Comparison of ENCODE assay signal across 35 cellular contexts in genomic region chr17:6343191-6343590, GRCh38.
"Had no signal": no experiment of that assay in that cellular context is flagged by ENCODE, and none has a peak within 500 bp of the region (broad histone marks: within the 10 kb centered on the region; RNA-seq: fewer than 3 reads in every experiment).

No MANE protein-coding gene starts in this region.

- ATAC-seq: activated CD8-positive, alpha-beta T cell treated with anti-CD3 and anti-CD28 coated beads for 36 hours; activated naive CD4-positive, alpha-beta T cell treated with anti-CD3 and anti-CD28 coated beads, Interleukin-2, amount 50 U/mL, for 72 hours; activated T-cell treated with anti-CD3 and anti-CD28 coated beads, Interleukin-2, amount 50 U/mL, for 4 hours; activated T-cell treated with anti-CD3 and anti-CD28 coated beads, Interleukin-2, amount 50 U/mL, for 72 hours; activated T-helper 17 cell treated with anti-CD3 and anti-CD28 coated beads, Interleukin-2, amount 50 U/mL, for 72 hours; body of pancreas had no signal

- H3K27ac ChIP-seq: adrenal gland, body of pancreas, brain microvascular endothelial cell, breast epithelium, VCaP had no signal

- H3K27me3 Mint-ChIP-seq: activated B cell treated with CpG ODN at 0.5 μM for 24 hours had no signal

- H3K9me3 Mint-ChIP-seq: activated B cell treated with CpG ODN at 0.5 μM for 24 hours; activated CD4-positive, alpha-beta memory T cell treated with anti-CD3 and anti-CD28 coated beads for 36 hours; activated CD4-positive, alpha-beta T cell treated with anti-CD3 and anti-CD28 coated beads, Interleukin-2, amount 10 ng/mL, durations not matched to agents 24 days and 14 days; activated CD8-positive, alpha-beta T cell treated with anti-CD3 and anti-CD28 coated beads for 36 hours; activated naive CD4-positive, alpha-beta T cell treated with anti-CD3 and anti-CD28 coated beads for 36 hours; activated naive CD4-positive, alpha-beta T cell treated with anti-CD3 and anti-CD28 coated beads, Interleukin-2, amount 50 U/mL, for 72 hours; activated naive CD8-positive, alpha-beta T cell treated with anti-CD3 and anti-CD28 coated beads for 36 hours; activated T-cell treated with anti-CD3 and anti-CD28 coated beads, Interleukin-2, amount 50 U/mL, for 4 hours; activated T-cell treated with anti-CD3 and anti-CD28 coated beads, Interleukin-2, amount 50 U/mL, for 72 hours; activated T-helper 1 cell treated with anti-CD3 and anti-CD28 coated beads, Interleukin-12 subunit alpha, Interleukin-12 subunit beta, Interleukin-2, Interleukin-4 antibody, amounts not matched to agents 30 ng/mL and 10 ng/mL and 1 ng/mL, durations not matched to agents 14 hours and 24 hours and 36 hours; activated T-helper 17 cell treated with anti-CD3 and anti-CD28 coated beads, Interleukin-2, amount 50 U/mL, for 72 hours; T-helper 1 cell treated with Interleukin-12 subunit alpha and Interleukin-12 subunit beta and Interleukin-4 antibody, amounts not matched to agents 30 μg/mL and 1 μg/mL, for 36 hours; T-helper 2 cell treated with Interferon-gamma antibody and Interleukin-4, amounts not matched to agents 5 μg/mL and 100 μg/mL, for 36 hours had no signal

- H3K27me3 ChIP-seq: adrenal gland, body of pancreas, brain microvascular endothelial cell had no signal

- H3K9me3 ChIP-seq: adrenal gland, body of pancreas, breast epithelium had no signal

- H3K36me3 Mint-ChIP-seq: activated CD4-positive, alpha-beta memory T cell treated with anti-CD3 and anti-CD28 coated beads for 36 hours; activated naive CD4-positive, alpha-beta T cell treated with anti-CD3 and anti-CD28 coated beads, Interleukin-2, amount 50 U/mL, for 72 hours; activated naive CD8-positive, alpha-beta T cell treated with anti-CD3 and anti-CD28 coated beads for 36 hours had no signal

- H3K4me3 Mint-ChIP-seq: activated B cell treated with CpG ODN at 0.5 μM for 24 hours; activated CD4-positive, alpha-beta memory T cell treated with anti-CD3 and anti-CD28 coated beads for 36 hours; activated CD4-positive, alpha-beta T cell treated with anti-CD3 and anti-CD28 coated beads, Interleukin-2, amount 10 ng/mL, durations not matched to agents 24 days and 14 days; activated CD8-positive, alpha-beta T cell treated with anti-CD3 and anti-CD28 coated beads for 36 hours; activated naive CD4-positive, alpha-beta T cell treated with anti-CD3 and anti-CD28 coated beads for 36 hours; activated naive CD8-positive, alpha-beta T cell treated with anti-CD3 and anti-CD28 coated beads for 36 hours; activated T-cell treated with anti-CD3 and anti-CD28 coated beads, Interleukin-2, amount 50 U/mL, for 4 hours; activated T-cell treated with anti-CD3 and anti-CD28 coated beads, Interleukin-2, amount 50 U/mL, for 72 hours; activated T-helper 1 cell treated with anti-CD3 and anti-CD28 coated beads, Interleukin-12 subunit alpha, Interleukin-12 subunit beta, Interleukin-2, Interleukin-4 antibody, amounts not matched to agents 30 ng/mL and 10 ng/mL and 1 ng/mL, durations not matched to agents 14 hours and 24 hours and 36 hours; activated T-helper 17 cell treated with anti-CD3 and anti-CD28 coated beads, Interleukin-2, amount 50 U/mL, for 72 hours; T-helper 1 cell treated with Interleukin-12 subunit alpha and Interleukin-12 subunit beta and Interleukin-4 antibody, amounts not matched to agents 30 μg/mL and 1 μg/mL, for 36 hours; T-helper 2 cell treated with Interferon-gamma antibody and Interleukin-4, amounts not matched to agents 5 μg/mL and 100 μg/mL, for 36 hours had no signal

- H3K36me3 ChIP-seq: adrenal gland, brain microvascular endothelial cell, breast epithelium had no signal

- DNase-seq: activated B cell treated with CpG ODN at 0.5 μM for 24 hours; activated CD4-positive, alpha-beta memory T cell treated with anti-CD3 and anti-CD28 coated beads for 36 hours; activated CD4-positive, alpha-beta T cell treated with anti-CD3 and anti-CD28 coated beads for 4 hours; activated CD4-positive, alpha-beta T cell treated with anti-CD3 and anti-CD28 coated beads, Interleukin-2, amount 10 ng/mL, durations not matched to agents 24 days and 14 days; activated CD4-positive, alpha-beta T cell treated with anti-CD3 and anti-CD28 coated beads, Interleukin-2, amount 50 U/mL, for 1 hour; activated CD4-positive, alpha-beta T cell treated with anti-CD3 and anti-CD28 coated beads, Interleukin-2, amount 50 U/mL, for 4 hours; activated CD4-positive, CD25-positive, alpha-beta regulatory T cell treated with anti-CD3 and anti-CD28 coated beads, Interleukin-2, amount 50 U/mL, for 72 hours; activated CD8-positive, alpha-beta memory T cell treated with anti-CD3 and anti-CD28 coated beads, Interleukin-2, amount 50 U/mL, for 4 hours; activated CD8-positive, alpha-beta T cell treated with anti-CD3 and anti-CD28 coated beads for 36 hours; activated effector memory CD4-positive, alpha-beta T cell treated with anti-CD3 and anti-CD28 coated beads, Interleukin-2, amount 50 U/mL, for 16 hours; activated gamma-delta T cell treated with Interleukin-2 at 50 U/mL for 16 hours; activated naive CD4-positive, alpha-beta T cell; activated naive CD4-positive, alpha-beta T cell treated with anti-CD3 and anti-CD28 coated beads for 36 hours; activated naive CD4-positive, alpha-beta T cell treated with anti-CD3 and anti-CD28 coated beads, Interleukin-2, amount 50 U/mL, for 16 hours; activated naive CD8-positive, alpha-beta T cell treated with anti-CD3 and anti-CD28 coated beads for 36 hours; activated T-cell treated with anti-CD3 and anti-CD28 coated beads for 4 hours; activated T-cell treated with anti-CD3 and anti-CD28 coated beads, Interleukin-2, amount 50 U/mL, for 1 hour; activated T-cell treated with anti-CD3 and anti-CD28 coated beads, Interleukin-2, amount 50 U/mL, for 4 hours; activated T-cell treated with anti-CD3 and anti-CD28 coated beads, Interleukin-2, amount 50 U/mL, for 72 hours; adrenal gland; amniotic stem cell; aorta; body of pancreas; brain microvascular endothelial cell; central memory CD4-positive, alpha-beta T cell; T-helper 1 cell; T-helper 2 cell; T-helper 9 cell had no signal

- H3K4me1 ChIP-seq: adrenal gland, body of pancreas, breast epithelium had no signal

- H3K4me3 ChIP-seq: adrenal gland, body of pancreas, breast epithelium had no signal

- H3K27ac Mint-ChIP-seq: activated B cell treated with CpG ODN at 0.5 μM for 24 hours; activated CD4-positive, alpha-beta memory T cell treated with anti-CD3 and anti-CD28 coated beads for 36 hours; activated CD4-positive, alpha-beta T cell treated with anti-CD3 and anti-CD28 coated beads, Interleukin-2, amount 10 ng/mL, durations not matched to agents 24 days and 14 days; activated CD8-positive, alpha-beta T cell treated with anti-CD3 and anti-CD28 coated beads for 36 hours; activated naive CD4-positive, alpha-beta T cell treated with anti-CD3 and anti-CD28 coated beads for 36 hours; activated naive CD4-positive, alpha-beta T cell treated with anti-CD3 and anti-CD28 coated beads, Interleukin-2, amount 50 U/mL, for 72 hours; activated naive CD8-positive, alpha-beta T cell treated with anti-CD3 and anti-CD28 coated beads for 36 hours; activated T-cell treated with anti-CD3 and anti-CD28 coated beads, Interleukin-2, amount 50 U/mL, for 72 hours; activated T-helper 1 cell treated with anti-CD3 and anti-CD28 coated beads, Interleukin-12 subunit alpha, Interleukin-12 subunit beta, Interleukin-2, Interleukin-4 antibody, amounts not matched to agents 30 ng/mL and 10 ng/mL and 1 ng/mL, durations not matched to agents 14 hours and 24 hours and 36 hours; activated T-helper 17 cell treated with anti-CD3 and anti-CD28 coated beads, Interleukin-2, amount 50 U/mL, for 72 hours; T-helper 1 cell treated with Interleukin-12 subunit alpha and Interleukin-12 subunit beta and Interleukin-4 antibody, amounts not matched to agents 30 μg/mL and 1 μg/mL, for 36 hours; T-helper 2 cell treated with Interferon-gamma antibody and Interleukin-4, amounts not matched to agents 5 μg/mL and 100 μg/mL, for 36 hours had no signal

- H3K4me1 Mint-ChIP-seq: activated B cell treated with CpG ODN at 0.5 μM for 24 hours; activated CD4-positive, alpha-beta T cell treated with anti-CD3 and anti-CD28 coated beads, Interleukin-2, amount 10 ng/mL, durations not matched to agents 24 days and 14 days; activated naive CD8-positive, alpha-beta T cell treated with anti-CD3 and anti-CD28 coated beads for 36 hours; activated T-helper 17 cell treated with anti-CD3 and anti-CD28 coated beads, Interleukin-2, amount 50 U/mL, for 72 hours had no signal
